2 cellular contexts compared by ENCODE assay signal in the genomic region with DNA sequence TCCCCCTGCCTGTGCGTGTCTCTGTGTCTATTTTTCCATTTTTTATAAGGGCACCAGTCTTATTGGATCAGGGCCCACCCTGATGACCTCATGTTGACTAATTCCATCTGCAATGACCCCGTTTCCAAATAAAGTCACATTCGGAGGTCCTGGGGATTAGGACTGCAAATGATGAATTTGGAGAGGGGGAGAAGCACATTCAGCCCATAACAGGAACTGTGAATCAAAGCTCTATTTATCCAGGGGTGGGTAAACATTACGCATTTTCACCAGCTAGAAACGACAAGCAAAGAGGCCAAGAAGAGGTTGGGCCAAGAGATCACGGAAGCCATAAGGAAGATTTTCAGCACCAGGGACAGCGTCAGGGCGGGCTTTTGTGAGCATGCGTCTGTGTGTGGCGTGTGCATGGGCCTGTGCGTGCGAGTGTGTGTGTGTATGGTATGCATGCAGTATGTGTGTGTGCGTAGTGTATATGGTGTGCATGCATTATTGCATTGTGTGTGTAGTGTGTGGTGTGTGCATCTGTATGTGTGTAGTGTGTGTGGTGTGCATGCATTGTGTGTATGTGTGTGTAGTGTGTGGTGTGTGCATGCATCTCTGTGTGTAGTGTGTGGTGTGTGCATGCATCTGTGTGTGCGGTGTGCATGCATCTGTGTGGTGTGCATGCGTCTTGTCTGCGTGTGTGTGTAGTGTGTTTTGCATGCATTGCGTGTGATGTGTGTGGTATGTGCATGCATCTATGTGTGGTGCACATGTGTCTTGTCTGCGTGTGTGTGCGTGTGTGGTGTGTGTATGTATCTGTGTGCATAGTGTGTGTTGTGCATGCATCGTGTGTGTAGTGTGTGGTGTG.
A peak's percentile ranks its signal among the peaks of the same experiment; 100 is the strongest.
TF ChIP-seq lines count a peak whose summit lies in the region.

No MANE protein-coding gene starts in this region.

TF ChIP-seq in HEK293, 187 proteins besides CTCF, POLR2A, EP300 and RAD21 (continued from another document and continues in another):
- TF ChIP-seq TCF7L2 (IDR thresholded peaks at IDR 0.05; ENCODE audit: borderline replicate concordance, low read depth, low read length) (no peak), ZNF416 (tag by site-specific recombination; IDR thresholded peaks at IDR 0.05) (no peak), ZSCAN30 (tag by site-specific recombination; IDR thresholded peaks at IDR 0.05) (no peak), ZNF16 (tag by site-specific recombination; IDR thresholded peaks at IDR 0.05; ENCODE audit: low read depth) (no peak), OVOL3 (tag by site-specific recombination; IDR thresholded peaks at IDR 0.05) (no peak), ZNF555 (tag by site-specific recombination; conservative IDR thresholded peaks at IDR 0.05) (no peak), ZNF518A (tag by site-specific recombination; conservative IDR thresholded peaks at IDR 0.05; ENCODE audit: low read depth) (no peak), ZNF488 (tag by site-specific recombination; IDR thresholded peaks at IDR 0.05) (no peak), ZBTB1 (tag by site-specific recombination; IDR thresholded peaks at IDR 0.05) (no peak), MEIS1 (CRISPR knock-in tag; IDR thresholded peaks at IDR 0.05; ENCODE audit: borderline replicate concordance) (no peak), ZNF24 (tag by site-specific recombination; IDR thresholded peaks at IDR 0.05) (no peak)
- TF ChIP-seq, protein P1, sequence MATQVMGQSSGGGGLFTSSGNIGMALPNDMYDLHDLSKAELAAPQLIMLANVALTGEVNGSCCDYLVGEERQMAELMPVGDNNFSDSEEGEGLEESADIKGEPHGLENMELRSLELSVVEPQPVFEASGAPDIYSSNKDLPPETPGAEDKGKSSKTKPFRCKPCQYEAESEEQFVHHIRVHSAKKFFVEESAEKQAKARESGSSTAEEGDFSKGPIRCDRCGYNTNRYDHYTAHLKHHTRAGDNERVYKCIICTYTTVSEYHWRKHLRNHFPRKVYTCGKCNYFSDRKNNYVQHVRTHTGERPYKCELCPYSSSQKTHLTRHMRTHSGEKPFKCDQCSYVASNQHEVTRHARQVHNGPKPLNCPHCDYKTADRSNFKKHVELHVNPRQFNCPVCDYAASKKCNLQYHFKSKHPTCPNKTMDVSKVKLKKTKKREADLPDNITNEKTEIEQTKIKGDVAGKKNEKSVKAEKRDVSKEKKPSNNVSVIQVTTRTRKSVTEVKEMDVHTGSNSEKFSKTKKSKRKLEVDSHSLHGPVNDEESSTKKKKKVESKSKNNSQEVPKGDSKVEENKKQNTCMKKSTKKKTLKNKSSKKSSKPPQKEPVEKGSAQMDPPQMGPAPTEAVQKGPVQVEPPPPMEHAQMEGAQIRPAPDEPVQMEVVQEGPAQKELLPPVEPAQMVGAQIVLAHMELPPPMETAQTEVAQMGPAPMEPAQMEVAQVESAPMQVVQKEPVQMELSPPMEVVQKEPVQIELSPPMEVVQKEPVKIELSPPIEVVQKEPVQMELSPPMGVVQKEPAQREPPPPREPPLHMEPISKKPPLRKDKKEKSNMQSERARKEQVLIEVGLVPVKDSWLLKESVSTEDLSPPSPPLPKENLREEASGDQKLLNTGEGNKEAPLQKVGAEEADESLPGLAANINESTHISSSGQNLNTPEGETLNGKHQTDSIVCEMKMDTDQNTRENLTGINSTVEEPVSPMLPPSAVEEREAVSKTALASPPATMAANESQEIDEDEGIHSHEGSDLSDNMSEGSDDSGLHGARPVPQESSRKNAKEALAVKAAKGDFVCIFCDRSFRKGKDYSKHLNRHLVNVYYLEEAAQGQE (tag by site-specific recombination; IDR thresholded peaks at IDR 0.05) = peak; percentile 100
- TF ChIP-seq, protein P2, sequence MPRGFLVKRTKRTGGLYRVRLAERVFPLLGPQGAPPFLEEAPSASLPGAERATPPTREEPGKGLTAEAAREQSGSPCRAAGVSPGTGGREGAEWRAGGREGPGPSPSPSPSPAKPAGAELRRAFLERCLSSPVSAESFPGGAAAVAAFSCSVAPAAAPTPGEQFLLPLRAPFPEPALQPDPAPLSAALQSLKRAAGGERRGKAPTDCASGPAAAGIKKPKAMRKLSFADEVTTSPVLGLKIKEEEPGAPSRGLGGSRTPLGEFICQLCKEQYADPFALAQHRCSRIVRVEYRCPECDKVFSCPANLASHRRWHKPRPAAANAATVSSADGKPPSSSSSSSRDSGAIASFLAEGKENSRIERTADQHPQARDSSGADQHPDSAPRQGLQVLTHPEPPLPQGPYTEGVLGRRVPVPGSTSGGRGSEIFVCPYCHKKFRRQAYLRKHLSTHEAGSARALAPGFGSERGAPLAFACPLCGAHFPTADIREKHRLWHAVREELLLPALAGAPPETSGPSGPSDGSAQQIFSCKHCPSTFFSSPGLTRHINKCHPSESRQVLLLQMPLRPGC (tag by site-specific recombination; IDR thresholded peaks at IDR 0.05) = no peak; the same call in 1 of the 2 replicates

TF ChIP-seq in K562, 482 proteins besides CTCF, POLR2A, EP300 and RAD21 (continued from another document):
- TF ChIP-seq MLX (CRISPR knock-in tag; conservative IDR thresholded peaks at IDR 0.05) (no peak), NCOA1 (IDR thresholded peaks at IDR 0.05; ENCODE audit: low read depth) (peak; percentile 72), CBX3 (IDR thresholded peaks at IDR 0.05; ENCODE audit: borderline replicate concordance in 1 of 2, low read length in 2 of 2) (peak in 1 of 2 experiments; percentile 42; a peak in 1 of 3 replicates), AFF1 (IDR thresholded peaks at IDR 0.05; ENCODE audit: low read depth in 1 of 2, partially characterized antibody in 2 of 2) (peak in 1 of 2 experiments; percentile 96), HDGF (IDR thresholded peaks at IDR 0.05) (peak; percentile 93), ZNF699 (CRISPR knock-in tag; IDR thresholded peaks at IDR 0.05; ENCODE audit: insufficient replicate concordance) (no peak), ZNF347 (CRISPR knock-in tag; IDR thresholded peaks at IDR 0.05; ENCODE audit: low read depth) (no peak), FOXP4 (CRISPR knock-in tag; IDR thresholded peaks at IDR 0.05; ENCODE audit: borderline replicate concordance) (peak; percentile 63; the same call in 1 of the 2 replicates), JUND (IDR thresholded peaks at IDR 0.05; ENCODE audit: borderline replicate concordance, low read depth, low read length) (no peak), JUND (tag; IDR thresholded peaks at IDR 0.05; ENCODE audit: borderline replicate concordance, low read depth, low read length) (peak; percentile 16; the same call in 1 of the 3 replicates), FOXJ2 (tag; IDR thresholded peaks at IDR 0.05) (no peak), NRF1 (conservative IDR thresholded peaks at IDR 0.05 in 1 of 2, IDR thresholded peaks at IDR 0.05 in 1 of 2) (peak; percentile 80 to 84), PHF20 (IDR thresholded peaks at IDR 0.05; ENCODE audit: partially characterized antibody) (peak; percentile 25), NR2C2 (CRISPR knock-in tag; IDR thresholded peaks at IDR 0.05) (0 out of 2 replicates have a peak, but pooled peaks have one; percentile 49), NR2C2 (tag; IDR thresholded peaks at IDR 0.05) (no peak), TEAD1 (CRISPR knock-in tag; IDR thresholded peaks at IDR 0.05) (peak in 1 of 2 experiments; percentile 46; a peak in 1 of 4 replicates), MYBL2 (IDR thresholded peaks at IDR 0.05; ENCODE audit: low read depth) (peak; percentile 12; the same call in 1 of the 2 replicates), MYBL2 (CRISPR knock-in tag; IDR thresholded peaks at IDR 0.05; ENCODE audit: borderline replicate concordance) (no peak), TAL1 (IDR thresholded peaks at IDR 0.05) (no peak), ARHGAP35 (IDR thresholded peaks at IDR 0.05; ENCODE audit: partially characterized antibody) (peak; percentile 77), SIX5 (IDR thresholded peaks at IDR 0.05; ENCODE audit: borderline replicate concordance in 1 of 2, insufficient read depth in 1 of 2, low read depth in 1 of 2, low read length in 2 of 2) (no peak), HDAC1 (IDR thresholded peaks at IDR 0.05) (peak in 1 of 2 experiments; percentile 94; a peak in 2 of 4 replicates), MIER1 (IDR thresholded peaks at IDR 0.05; ENCODE audit: low read depth) (peak; percentile 98), ZNF316 (IDR thresholded peaks at IDR 0.05) (no peak), TSC22D4 (tag; IDR thresholded peaks at IDR 0.05) (peak; percentile 56; the same call in 1 of the 2 replicates), BCOR (IDR thresholded peaks at IDR 0.05) (peak; percentile 32; the same call in 1 of the 2 replicates), FOXP1 (CRISPR knock-in tag; IDR thresholded peaks at IDR 0.05) (peak; percentile 70), HOMEZ (CRISPR knock-in tag; IDR thresholded peaks at IDR 0.05) (no peak), ZNF124 (CRISPR knock-in tag; IDR thresholded peaks at IDR 0.05) (no peak), CREM (IDR thresholded peaks at IDR 0.05; ENCODE audit: low read depth) (peak; percentile 51; the same call in 1 of the 2 replicates), FOSL1 (tag; conservative IDR thresholded peaks at IDR 0.05) (no peak), ZNF282 (CRISPR knock-in tag; IDR thresholded peaks at IDR 0.05) (no peak), MXI1 (IDR thresholded peaks at IDR 0.05; ENCODE audit: low read depth, low read length) (peak; percentile 67; the same call in 1 of the 2 replicates), MTA2 (IDR thresholded peaks at IDR 0.05; ENCODE audit: low read depth) (0 out of 2 replicates have a peak, but pooled peaks have one; percentile 15)
- TF ChIP-seq, protein P3, sequence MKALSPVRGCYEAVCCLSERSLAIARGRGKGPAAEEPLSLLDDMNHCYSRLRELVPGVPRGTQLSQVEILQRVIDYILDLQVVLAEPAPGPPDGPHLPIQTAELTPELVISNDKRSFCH (CRISPR knock-in tag; IDR thresholded peaks at IDR 0.05) = no peak
- TF ChIP-seq, protein P3 (tag; IDR thresholded peaks at IDR 0.05) = 0 out of 2 replicates have a peak, but pooled peaks have one; percentile 24
- TF ChIP-seq, protein P4, sequence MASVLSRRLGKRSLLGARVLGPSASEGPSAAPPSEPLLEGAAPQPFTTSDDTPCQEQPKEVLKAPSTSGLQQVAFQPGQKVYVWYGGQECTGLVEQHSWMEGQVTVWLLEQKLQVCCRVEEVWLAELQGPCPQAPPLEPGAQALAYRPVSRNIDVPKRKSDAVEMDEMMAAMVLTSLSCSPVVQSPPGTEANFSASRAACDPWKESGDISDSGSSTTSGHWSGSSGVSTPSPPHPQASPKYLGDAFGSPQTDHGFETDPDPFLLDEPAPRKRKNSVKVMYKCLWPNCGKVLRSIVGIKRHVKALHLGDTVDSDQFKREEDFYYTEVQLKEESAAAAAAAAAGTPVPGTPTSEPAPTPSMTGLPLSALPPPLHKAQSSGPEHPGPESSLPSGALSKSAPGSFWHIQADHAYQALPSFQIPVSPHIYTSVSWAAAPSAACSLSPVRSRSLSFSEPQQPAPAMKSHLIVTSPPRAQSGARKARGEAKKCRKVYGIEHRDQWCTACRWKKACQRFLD (CRISPR knock-in tag; IDR thresholded peaks at IDR 0.05) = no peak
